In the genomic region with DNA sequence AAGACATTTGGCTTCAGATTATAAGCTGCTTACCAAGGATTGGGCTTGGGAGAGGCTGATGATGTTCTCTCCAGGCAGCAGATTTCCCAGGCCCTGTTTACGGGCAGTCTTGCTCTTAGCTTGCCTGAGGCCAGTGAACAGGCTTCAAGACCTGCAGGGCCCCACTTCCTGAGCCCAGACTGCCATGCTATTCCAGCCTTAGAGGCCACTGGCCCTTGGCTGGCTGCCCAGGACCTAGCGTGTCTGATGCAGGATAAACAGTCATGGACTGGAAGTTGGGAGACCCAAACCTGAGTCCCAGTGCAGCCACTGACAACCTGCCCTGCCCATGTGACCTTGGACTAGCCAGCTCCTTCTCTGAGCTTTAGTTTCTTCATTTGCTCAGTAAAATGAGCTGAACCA, we compare ENCODE assay signal across 11 cellular contexts. TPM values are rescaled to one million over a fixed set of nuclear protein-coding genes. Genes with fewer than 3 reads are reported as not detected.
A peak's percentile ranks its signal among the peaks of the same experiment; 100 is the strongest.
DNase-seq lines count a peak whose midpoint lies in the region; ATAC-seq and TF ChIP-seq lines count a peak whose summit lies in the region.
"Had no signal": no experiment of that assay in that cellular context is flagged by ENCODE, and none has a peak within 500 bp of the region (broad histone marks: within the 10 kb centered on the region; RNA-seq: fewer than 3 reads in every experiment).

No MANE protein-coding gene starts in this region.

- no peak for ATAC-seq in mucosa of descending colon
- ATAC-seq in HG02884 (IDR thresholded peaks at IDR 0.05; ENCODE audit: unreplicated experiment), result no peak
- ATAC-seq in GM18519 (IDR thresholded peaks at IDR 0.05; ENCODE audit: low FRiP score, unreplicated experiment), result no peak
- ATAC-seq: naive thymus-derived CD8-positive, alpha-beta T cell; stimulated activated naive B cell treated with anti-CD40 and anti-IgM and Interleukin-4, amounts not matched to agents 10 μg/mL and 1 μg/mL and 100 μg/mL, for 72 hours had no signal

- intact Hi-C loops in mucosa of descending colon (cut with DNase I, micrococcal nuclease), result no loop called here

- H3K4me3 ChIP-seq in BE2C (ENCODE audit: low read depth, low read length) (no peak overlapping the region), mucosa of descending colon (no peak overlapping the region)

- TF ChIP-seq CTCF in BE2C (IDR thresholded peaks at IDR 0.05; ENCODE audit: low read depth, low read length), result no peak
- TF ChIP-seq CTCF in mucosa of descending colon (IDR thresholded peaks at IDR 0.05), result no peak

- H3K4me1 ChIP-seq in BE2C (peaks cover 44% of the 10 kb centered on the region), mucosa of descending colon (ENCODE audit: low read depth) (peaks cover 60% of the 10 kb centered on the region)

- TF ChIP-seq POLR2A in erythroblast (IDR thresholded peaks at IDR 0.05; ENCODE audit: low read length), result no peak

- DNase-seq in BE2C (peak; percentile 76), NCI-H82 (lab: John Stamatoyannopoulos, UW) (peak; percentile 90), erythroblast (lab: John Stamatoyannopoulos, UW) (peak; percentile 19 to 32), mucosa of descending colon (peak in 2 of 3 donors; percentile 47 to 66), NCI-H446 (lab: John Stamatoyannopoulos, UW) (no peak)
- DNase-seq in activated CD4-positive, alpha-beta T cell treated with anti-CD3 and anti-CD28 coated beads, Interleukin-2, amount 50 U/mL, for 48 hours, result no peak
- DNase-seq: cortex of kidney; naive thymus-derived CD8-positive, alpha-beta T cell; stimulated activated naive B cell treated with anti-CD40 and anti-IgM and Interleukin-4, amounts not matched to agents 10 μg/mL and 1 μg/mL and 100 μg/mL, for 72 hours had no signal

- H3K27me3 ChIP-seq in BE2C, result no peaks in the 10 kb centered on the region

- no peaks in the 10 kb centered on the region for H3K9me3 ChIP-seq in BE2C
- H3K9me3 ChIP-seq in mucosa of descending colon, result no peaks in the 10 kb centered on the region

- H3K36me3 ChIP-seq in BE2C, result no peaks in the 10 kb centered on the region
- no peaks in the 10 kb centered on the region for H3K36me3 ChIP-seq in mucosa of descending colon (ENCODE audit: low read depth)

RNA-seq across cellular contexts. Expression of gene PRXL2A, which starts 2.9 kb away (rescaled TPM):
- 55.6 TPM for polyA plus RNA-seq in BE2C (2012; ENCODE audit: insufficient read depth, insufficient read length, low read depth)
- 100 to 1,000 TPM in 1 of 3 donors, 10 to 100 TPM in 2; 95.2 to 123 (median 95.8) TPM for total RNA-seq in mucosa of descending colon

RNA-seq across cellular contexts. Expression of gene TSPAN14, which starts 42.8 kb away (rescaled TPM):
- 29.9 TPM for polyA plus RNA-seq in BE2C (2012; ENCODE audit: insufficient read depth, insufficient read length, low read depth)
- 10 to 100 TPM; 75.5 to 96.5 (median 81.0) TPM for total RNA-seq in mucosa of descending colon

RNA-seq across cellular contexts. Expression of gene DYDC2, which starts 54.7 kb away (rescaled TPM):
- polyA plus RNA-seq in BE2C (2012; ENCODE audit: insufficient read depth, insufficient read length, low read depth), result 2.1 TPM
- total RNA-seq in mucosa of descending colon, result not detected
- total RNA-seq: naive thymus-derived CD8-positive, alpha-beta T cell had no signal
- polyA plus RNA-seq: naive thymus-derived CD8-positive, alpha-beta T cell had no signal

RNA-seq across cellular contexts. Expression of gene DYDC1, which starts 54.7 kb away (rescaled TPM):
- not detected for polyA plus RNA-seq in BE2C (2012; ENCODE audit: insufficient read depth, insufficient read length, low read depth)
- total RNA-seq in mucosa of descending colon, result not detected
- total RNA-seq: naive thymus-derived CD8-positive, alpha-beta T cell had no signal
- polyA plus RNA-seq: naive thymus-derived CD8-positive, alpha-beta T cell had no signal

Comparison
In these comparisons a context has a peak if more than half of its experiments do, and no peak if none do; other contexts are left out.
1. DNase-seq: peak in BE2C (single experiment), NCI-H82 (single experiment), erythroblast (2 of 2) and mucosa of descending colon (2 of 3); none in NCI-H446 (0 of 2) and activated CD4-positive, alpha-beta T cell treated with anti-CD3 and anti-CD28 coated beads, Interleukin-2, amount 50 U/mL, for 48 hours (0 of 2).